In genomic region chr5:16593013-16593412, GRCh38 we compare ENCODE assay signal across 15 cellular contexts. TPM values are rescaled to one million over a fixed set of nuclear protein-coding genes. Genes with fewer than 3 reads are reported as not detected.
DNase-seq lines count a peak whose midpoint lies in the region; ATAC-seq and TF ChIP-seq lines count a peak whose summit lies in the region.
"Had no signal": no experiment of that assay in that cellular context is flagged by ENCODE, and none has a peak within 500 bp of the region (broad histone marks: within the 10 kb centered on the region; RNA-seq: fewer than 3 reads in every experiment).

No MANE protein-coding gene starts in this region.

- intact Hi-C loops in left ventricle myocardium superior (cut with micrococcal nuclease) (no loop called here), left ventricle myocardium inferior (cut with micrococcal nuclease) (no loop called here)

- H3K36me3 Mint-ChIP-seq in activated T-helper 17 cell treated with anti-CD3 and anti-CD28 coated beads, Interleukin-2, amount 50 U/mL, for 72 hours (ENCODE audit: low read depth) = peaks cover 11% of the 10 kb centered on the region

- no peak for DNase-seq in left ventricle myocardium superior
- no peak for DNase-seq in left ventricle myocardium inferior
- DNase-seq in iris pigment epithelial cell (ENCODE audit: low read depth) = peak; percentile 52
- DNase-seq in SHP77 treated with DMSO at 0.1 percent for 48 hours (lab: John Stamatoyannopoulos, UW) = no peak
- DNase-seq in NCI-H2227 treated with DMSO at 0.1 percent for 48 hours (lab: John Stamatoyannopoulos, UW) = no peak
- no peak for DNase-seq in stimulated activated CD4-positive, alpha-beta T cell treated with anti-CD3 and anti-CD28 coated beads, Interleukin-4, amount 100 ng/mL, for 24 hours
- no peak for DNase-seq in activated naive CD4-positive, alpha-beta T cell (lab: John Stamatoyannopoulos, UW)
- DNase-seq: activated CD4-positive, alpha-beta T cell treated with anti-CD3 and anti-CD28 coated beads, Interleukin-2, amount 50 U/mL, for 1 hour; activated naive CD8-positive, alpha-beta T cell treated with anti-CD3 and anti-CD28 coated beads, Interleukin-2, amount 10 ng/mL, durations not matched to agents 7 days and 5 days; effector CD8-positive, alpha-beta T cell; midbrain; NCI-H1436; SW 1271 had no signal

- no peak overlapping the region for H3K4me3 Mint-ChIP-seq in activated T-helper 17 cell treated with anti-CD3 and anti-CD28 coated beads, Interleukin-2, amount 50 U/mL, for 72 hours
- H3K4me3 Mint-ChIP-seq: activated naive CD8-positive, alpha-beta T cell treated with anti-CD3 and anti-CD28 coated beads, Interleukin-2, amount 10 ng/mL, durations not matched to agents 7 days and 5 days had no signal

- H3K4me1 ChIP-seq in left ventricle myocardium inferior = peaks cover 68% of the 10 kb centered on the region

- H3K27me3 Mint-ChIP-seq in activated T-helper 17 cell treated with anti-CD3 and anti-CD28 coated beads, Interleukin-2, amount 50 U/mL, for 72 hours = no peaks in the 10 kb centered on the region
- H3K27me3 Mint-ChIP-seq: activated naive CD8-positive, alpha-beta T cell treated with anti-CD3 and anti-CD28 coated beads, Interleukin-2, amount 10 ng/mL, durations not matched to agents 7 days and 5 days had no signal

- H3K27ac ChIP-seq in left ventricle myocardium inferior (replicated peaks) = no peak overlapping the region

- H3K4me1 Mint-ChIP-seq in activated T-helper 17 cell treated with anti-CD3 and anti-CD28 coated beads, Interleukin-2, amount 50 U/mL, for 72 hours = peaks cover 37% of the 10 kb centered on the region

- H3K27me3 ChIP-seq in left ventricle myocardium inferior (ENCODE audit: low read depth) = no peaks in the 10 kb centered on the region
- H3K27me3 ChIP-seq: right atrium auricular region had no signal

- ATAC-seq in left ventricle myocardium superior = peak; percentile 8
- ATAC-seq in activated T-helper 17 cell treated with anti-CD3 and anti-CD28 coated beads, Interleukin-2, amount 50 U/mL, for 72 hours (replicated peaks) = no peak

- TF ChIP-seq CTCF in left ventricle myocardium inferior (IDR thresholded peaks at IDR 0.05; ENCODE audit: borderline replicate concordance) = no peak

- no peaks in the 10 kb centered on the region for H3K9me3 ChIP-seq in left ventricle myocardium inferior (replicated peaks)
- H3K9me3 ChIP-seq: right atrium auricular region had no signal

- H3K4me3 ChIP-seq in left ventricle myocardium inferior = no peak overlapping the region
- H3K4me3 ChIP-seq: right atrium auricular region had no signal

- no peaks in the 10 kb centered on the region for H3K36me3 ChIP-seq in left ventricle myocardium inferior
- H3K36me3 ChIP-seq: right atrium auricular region had no signal

- no peaks in the 10 kb centered on the region for H3K9me3 Mint-ChIP-seq in activated T-helper 17 cell treated with anti-CD3 and anti-CD28 coated beads, Interleukin-2, amount 50 U/mL, for 72 hours

- peak overlapping the region; percentile 30 for H3K27ac Mint-ChIP-seq in activated T-helper 17 cell treated with anti-CD3 and anti-CD28 coated beads, Interleukin-2, amount 50 U/mL, for 72 hours
- H3K27ac Mint-ChIP-seq: activated naive CD8-positive, alpha-beta T cell treated with anti-CD3 and anti-CD28 coated beads, Interleukin-2, amount 10 ng/mL, durations not matched to agents 7 days and 5 days had no signal

RNA-seq across cellular contexts. Expression of gene RETREG1, which starts 23.8 kb away (rescaled TPM):
- total RNA-seq in left ventricle myocardium superior (202 TPM), left ventricle myocardium inferior (269 TPM)
- total RNA-seq in activated T-helper 17 cell treated with anti-CD3 and anti-CD28 coated beads, Interleukin-2, amount 50 U/mL, for 72 hours = 10 to 100 TPM in 1 of 2 donors, 1 to 10 TPM in 1; 8.4 to 13.5 TPM

Comparison
In these comparisons a context has a peak if more than half of its experiments do, and no peak if none do; other contexts are left out.
1. RNA of gene RETREG1, which starts 23.8 kb away (total RNA-seq): 269 TPM in left ventricle myocardium inferior (single experiment) and 202 TPM in left ventricle myocardium superior (single experiment); 8.4 to 13.5 TPM in activated T-helper 17 cell treated with anti-CD3 and anti-CD28 coated beads, Interleukin-2, amount 50 U/mL, for 72 hours; every median in the first group is over 10 times any median in the second.